Comparison of ENCODE assay signal across 8 cellular contexts in genomic region chr19:20167020-20167644, GRCh38. TPM values are rescaled to one million over a fixed set of nuclear protein-coding genes. Genes with fewer than 3 reads are reported as not detected.
DNase-seq lines count a peak whose midpoint lies in the region; ATAC-seq, FAIRE-seq and TF ChIP-seq lines count a peak whose summit lies in the region.

Gene ZNF486 (plus strand): TSS chr19:20167214. CDS start chr19:20167331, 117 bp downstream.

- no peaks in the 10 kb centered on the region for H3K27me3 Mint-ChIP-seq in T-helper 17 cell

- POLR2A ChIA-PET in AG04450 (lab: Yijun Ruan, JAX), result interaction anchor here (0.6 to 1.3 kb wide), 8 partner anchors 71 to 757 kb away, joined by 3 to 10 read pairs (median 4); partner anchors contain the start of genes ZNF253, ZNF90 and ZNF93

- CTCF ChIA-PET in AG04450 (lab: Charles Lee), result interaction anchor here (0.6 kb wide), 1 partner anchor 504 kb away, joined by 4 read pairs; no protein-coding TSS in a partner anchor

- H3K4me1 ChIP-seq in rectal smooth muscle tissue (ENCODE audit: control insufficient read depth, insufficient read depth, low read length) (no peaks in the 10 kb centered on the region), vagina (peaks cover 25% of the 10 kb centered on the region)

- H3K36me3 ChIP-seq in rectal smooth muscle tissue (ENCODE audit: control insufficient read depth, insufficient read depth, low read length), result peaks cover 2% of the 10 kb centered on the region
- H3K36me3 ChIP-seq in vagina, result peaks cover 0 to 10% of the 10 kb centered on the region in 2 donors

- H3K4me3 ChIP-seq in AG04450 (ENCODE audit: low read depth, low read length), result peak within 1 kb of the TSS; percentile 90
- H3K4me3 ChIP-seq in rectal smooth muscle tissue (ENCODE audit: low read length), result peak within 1 kb of the TSS; percentile 77
- H3K4me3 ChIP-seq in vagina, result peak within 1 kb of the TSS; percentile 84 to 86

- peak within 1 kb of the TSS; percentile 77 for H3K27ac Mint-ChIP-seq in T-helper 17 cell

- DNase-seq in AG04450 (ENCODE audit: low read depth, low spot score) (peak; percentile 91), GM19239 (ENCODE audit: insufficient read length, low spot score) (no peak), T-helper 17 cell (peak; percentile 72 to 89 (median 84)), astrocyte of the hippocampus (ENCODE audit: low read depth, low spot score) (peak; percentile 97), hypothalamus (lab: John Stamatoyannopoulos, UW) (peak; percentile 29 to 97 (median 88)), vagina (ENCODE audit: extremely low spot score in 2 of 2) (peak; percentile 96 to 97)

- peaks cover 21% of the 10 kb centered on the region for H3K9me3 ChIP-seq in AG04450 (ENCODE audit: control insufficient read depth, insufficient read depth, low read length)
- H3K9me3 ChIP-seq in T-helper 17 cell (ENCODE audit: control insufficient read depth, low read length, poor library complexity, severe bottlenecking), result no peaks in the 10 kb centered on the region
- no peaks in the 10 kb centered on the region for H3K9me3 ChIP-seq in vagina

- ATAC-seq in HG03565 (IDR thresholded peaks at IDR 0.05; ENCODE audit: unreplicated experiment), result peak; percentile 89
- ATAC-seq in T-helper 17 cell, result peak; percentile 99

- peak within 1 kb of the TSS; percentile 84 for H3K27ac ChIP-seq in AG04450 (ENCODE audit: low read depth, low read length)
- H3K27ac ChIP-seq in rectal smooth muscle tissue (ENCODE audit: low read depth, low read length), result peak within 1 kb of the TSS; percentile 72
- peak within 1 kb of the TSS; percentile 81 for H3K27ac ChIP-seq in vagina

- TF ChIP-seq CTCF in AG04450 (IDR thresholded peaks at IDR 0.05; ENCODE audit: low read depth, low read length), result no peak
- TF ChIP-seq CTCF in vagina (IDR thresholded peaks at IDR 0.05), result no peak

- peak; percentile 80 for FAIRE-seq in GM19239 (lab: Jason Lieb, UNC)

- peaks cover 10% of the 10 kb centered on the region for H3K4me1 Mint-ChIP-seq in T-helper 17 cell

- H3K4me3 Mint-ChIP-seq in T-helper 17 cell, result peak within 1 kb of the TSS; percentile 95

- intact Hi-C loops in vagina (cut with DNase I), result no loop called here

- H3K9ac ChIP-seq in rectal smooth muscle tissue (ENCODE audit: low read length), result peak within 1 kb of the TSS; percentile 25

- H3K27me3 ChIP-seq in AG04450 (ENCODE audit: control insufficient read depth, insufficient read depth, low read length) (no peaks in the 10 kb centered on the region), rectal smooth muscle tissue (ENCODE audit: control insufficient read depth, insufficient read depth, low read length) (no peaks in the 10 kb centered on the region), vagina (no peaks in the 10 kb centered on the region)

- TF ChIP-seq POLR2A in vagina (IDR thresholded peaks at IDR 0.05), result no peak

- H3K36me3 Mint-ChIP-seq in T-helper 17 cell (ENCODE audit: low read depth), result peaks cover 3% of the 10 kb centered on the region

RNA-seq across cellular contexts. Expression of gene ZNF486, which starts in this region (rescaled TPM):
- polyA plus RNA-seq in AG04450 (2011; rRNA removed), result 3.8 and 5.3 TPM in 2 replicates
- polyA minus RNA-seq in AG04450 (2011; rRNA and poly(A)+ RNA removed), result 5.7 and 6.1 TPM in 2 replicates
- total RNA-seq in T-helper 17 cell (1 to 10 TPM; 2.5 to 3.8 TPM), vagina (4.2 TPM)
